ENCODE assay signal across 17 cellular contexts in genomic region chr6:44661631-44662030, GRCh38.
DNase-seq lines count a peak whose midpoint lies in the region; ATAC-seq and TF ChIP-seq lines count a peak whose summit lies in the region.
"Had no signal": no experiment of that assay in that cellular context is flagged by ENCODE, and none has a peak within 500 bp of the region (broad histone marks: within the 10 kb centered on the region; RNA-seq: fewer than 3 reads in every experiment).

No MANE protein-coding gene starts in this region.

- H3K36me3 ChIP-seq in SK-N-SH (replicated peaks in 1 of 2; ENCODE audit: control insufficient read depth in 1 of 2, insufficient read depth in 2 of 2, low read length in 1 of 2) = no peaks in the 10 kb centered on the region
- no peaks in the 10 kb centered on the region for H3K36me3 ChIP-seq in mammary epithelial cell (ENCODE audit: insufficient read depth, low read length)
- H3K36me3 ChIP-seq in mesenchymal stem cell (ENCODE audit: control insufficient read depth in 1 of 2, insufficient read depth in 2 of 2, low read depth in 1 of 2, low read length in 2 of 2) = no peaks in the 10 kb centered on the region
- H3K36me3 ChIP-seq in transverse colon = no peaks in the 10 kb centered on the region

- no peak overlapping the region for H3K9ac ChIP-seq in SK-N-SH
- no peak overlapping the region for H3K9ac ChIP-seq in mammary epithelial cell (ENCODE audit: insufficient read depth, low read length)
- no peak overlapping the region for H3K9ac ChIP-seq in mesenchymal stem cell (ENCODE audit: low read length)

- in situ Hi-C loops in mammary epithelial cell (cut with MboI; ENCODE audit: low sequenced_read_pairs in 2 of 2) (loop anchor here in 1 of 2 donors (25.0 kb wide), 1 partner anchor 1251 kb away; no protein-coding TSS in a partner anchor), transverse colon (cut with MboI; ENCODE audit: low pct_ligation_motif_present in 1 of 4, low pct_unique_long_range_greater_than_20kb in 1 of 4, low sequenced_read_pairs in 3 of 4) (loop anchor here (10.0 to 25.0 kb wide), 4 partner anchors 751 to 1251 kb away; no protein-coding TSS in a partner anchor)

- H3K23ac ChIP-seq in mesenchymal stem cell (ENCODE audit: low read length in 2 of 2) = no peak overlapping the region

- no peak overlapping the region for H3K27ac Mint-ChIP-seq in endothelial cell (ENCODE audit: unreplicated experiment)
- no peak overlapping the region for H3K27ac Mint-ChIP-seq in activated naive CD8-positive, alpha-beta T cell treated with anti-CD3 and anti-CD28 coated beads, Interleukin-2, amount 50 U/mL, for 24 hours
- H3K27ac Mint-ChIP-seq: CD14-positive monocyte had no signal

- no peak overlapping the region for H2BK12ac ChIP-seq in mesenchymal stem cell (ENCODE audit: low read length in 2 of 2)

- H3K4me3 ChIP-seq in SK-N-SH (ENCODE audit: low read depth in 2 of 2, low read length in 1 of 2) (no peak overlapping the region), mammary epithelial cell (replicated peaks in 1 of 3; ENCODE audit: insufficient read depth in 1 of 3, low read depth in 2 of 3, low read length in 3 of 3) (no peak overlapping the region), mesenchymal stem cell (ENCODE audit: insufficient read depth in 1 of 2, low read depth in 1 of 2, low read length in 2 of 2) (no peak overlapping the region), transverse colon (no peak overlapping the region)

- no peak overlapping the region for H2BK15ac ChIP-seq in mesenchymal stem cell (ENCODE audit: low read depth, poor library complexity, severe bottlenecking)

- no peak overlapping the region for H2BK120ac ChIP-seq in mesenchymal stem cell (ENCODE audit: low read depth, low read length)

- H3K4me1 Mint-ChIP-seq in endothelial cell (ENCODE audit: unreplicated experiment) = peaks cover 10% of the 10 kb centered on the region
- peaks cover 7% of the 10 kb centered on the region for H3K4me1 Mint-ChIP-seq in activated naive CD8-positive, alpha-beta T cell treated with anti-CD3 and anti-CD28 coated beads, Interleukin-2, amount 50 U/mL, for 24 hours
- H3K4me1 Mint-ChIP-seq: CD14-positive monocyte had no signal

- no peaks in the 10 kb centered on the region for H3K27me3 ChIP-seq in SK-N-SH (ENCODE audit: insufficient read depth)
- no peaks in the 10 kb centered on the region for H3K27me3 ChIP-seq in mammary epithelial cell (ENCODE audit: insufficient read depth, low read length)
- H3K27me3 ChIP-seq in mesenchymal stem cell (ENCODE audit: control insufficient read depth in 1 of 2, insufficient read depth in 1 of 2, low read length in 2 of 2) = peaks cover 0 to 4% of the 10 kb centered on the region in 2 experiments
- no peaks in the 10 kb centered on the region for H3K27me3 ChIP-seq in transverse colon

- no peak overlapping the region for H3K4ac ChIP-seq in mesenchymal stem cell (ENCODE audit: low read depth in 1 of 2, low read length in 2 of 2)

- no peak for TF ChIP-seq RAD21 in SK-N-SH (IDR thresholded peaks at IDR 0.05; ENCODE audit: low read length)

- no peaks in the 10 kb centered on the region for H3K79me2 ChIP-seq in SK-N-SH (ENCODE audit: insufficient read depth)
- H3K79me2 ChIP-seq in mammary epithelial cell (ENCODE audit: insufficient read depth, low read length) = no peaks in the 10 kb centered on the region

- no peak overlapping the region for H3K4me3 Mint-ChIP-seq in endothelial cell (ENCODE audit: unreplicated experiment)
- H3K4me3 Mint-ChIP-seq in activated naive CD8-positive, alpha-beta T cell treated with anti-CD3 and anti-CD28 coated beads, Interleukin-2, amount 50 U/mL, for 24 hours = no peak overlapping the region
- H3K4me3 Mint-ChIP-seq: CD14-positive monocyte had no signal

- H3K27ac ChIP-seq in SK-N-SH (ENCODE audit: low read depth in 2 of 2, low read length in 1 of 2) (peak overlapping the region; percentile 79 to 84; a peak in 3 of 4 replicates), mammary epithelial cell (ENCODE audit: insufficient read depth, low read depth, low read length) (no peak overlapping the region), mesenchymal stem cell (ENCODE audit: low read length, poor library complexity, severe bottlenecking) (peak overlapping the region; percentile 88), transverse colon (no peak overlapping the region)
- H3K27ac ChIP-seq: 22Rv1 had no signal

- H3K9me2 ChIP-seq in SK-N-SH = no peaks in the 10 kb centered on the region

- CTCF ChIA-PET in SK-N-SH (lab: Yijun Ruan, JAX) (interaction anchor here (2.0 kb wide), 1 partner anchor 186 kb away, joined by 5 read pairs; no protein-coding TSS in a partner anchor), mammary epithelial cell (lab: Charles Lee; ENCODE audit: low non-redundant PET) (interaction anchor here (0.6 kb wide), 1 partner anchor 1693 kb away, joined by 4 read pairs; no protein-coding TSS in a partner anchor)

- no peak overlapping the region for H2AFZ ChIP-seq in SK-N-SH (ENCODE audit: low read depth)
- peak overlapping the region; percentile 62 for H2AFZ ChIP-seq in mammary epithelial cell (ENCODE audit: low read depth, low read length)
- no peak overlapping the region for H2AFZ ChIP-seq in mesenchymal stem cell (ENCODE audit: low read depth, low read length)

- TF ChIP-seq POLR2A in transverse colon (IDR thresholded peaks at IDR 0.05) = no peak

- H4K91ac ChIP-seq in mesenchymal stem cell (ENCODE audit: low read length) = no peak overlapping the region

- TF ChIP-seq CTCF in SK-N-SH (IDR thresholded peaks at IDR 0.05) (no peak), mammary epithelial cell (conservative IDR thresholded peaks at IDR 0.05 in 1 of 2, IDR thresholded peaks at IDR 0.05 in 1 of 2; ENCODE audit: extremely low read depth in 1 of 2, insufficient read depth in 1 of 2, low read depth in 1 of 2, low read length in 2 of 2) (no peak), transverse colon (IDR thresholded peaks at IDR 0.05) (no peak), endothelial cell (IDR thresholded peaks at IDR 0.05; ENCODE audit: unreplicated experiment) (no peak)

- H3K4me2 ChIP-seq in SK-N-SH (peak overlapping the region; percentile 41; the same call in 1 of the 2 replicates), mammary epithelial cell (ENCODE audit: insufficient read depth, low read depth, low read length) (peak overlapping the region; percentile 19), mesenchymal stem cell (ENCODE audit: low read length, poor library complexity, severe bottlenecking) (no peak overlapping the region)

- H3K36me3 Mint-ChIP-seq in endothelial cell (ENCODE audit: low read depth, unreplicated experiment) = no peaks in the 10 kb centered on the region
- no peaks in the 10 kb centered on the region for H3K36me3 Mint-ChIP-seq in activated naive CD8-positive, alpha-beta T cell treated with anti-CD3 and anti-CD28 coated beads, Interleukin-2, amount 50 U/mL, for 24 hours (ENCODE audit: low read depth)
- H3K36me3 Mint-ChIP-seq: CD14-positive monocyte had no signal

- H3F3A ChIP-seq in SK-N-SH (replicated peaks; ENCODE audit: insufficient read depth) = peaks cover 18% of the 10 kb centered on the region

- no peaks in the 10 kb centered on the region for H3K27me3 Mint-ChIP-seq in endothelial cell (ENCODE audit: unreplicated experiment)
- H3K27me3 Mint-ChIP-seq in activated naive CD8-positive, alpha-beta T cell treated with anti-CD3 and anti-CD28 coated beads, Interleukin-2, amount 50 U/mL, for 24 hours = no peaks in the 10 kb centered on the region

- dilution Hi-C loops in mammary epithelial cell (cut with HindIII; ENCODE audit: low sequenced_read_pairs) = no loop called here

- no peak overlapping the region for H3K14ac ChIP-seq in mesenchymal stem cell (ENCODE audit: low read length in 2 of 2)

- H3K79me1 ChIP-seq in mesenchymal stem cell (replicated peaks; ENCODE audit: low read length, poor library complexity, severe bottlenecking) = no peaks in the 10 kb centered on the region

- no peak for ATAC-seq in SK-N-SH treated with all-trans-retinoic acid at 6 μM for 48 hours
- no peak for ATAC-seq in activated naive CD8-positive, alpha-beta T cell treated with anti-CD3 and anti-CD28 coated beads, Interleukin-2, amount 50 U/mL, for 24 hours
- ATAC-seq: HCT116 had no signal

- H3K4me1 ChIP-seq in SK-N-SH (ENCODE audit: control insufficient read depth in 1 of 2, insufficient read depth in 2 of 2, low read depth in 1 of 2, low read length in 1 of 2) = peaks cover 41 to 60% of the 10 kb centered on the region in 2 experiments
- H3K4me1 ChIP-seq in mammary epithelial cell (ENCODE audit: insufficient read depth, low read length) = peaks cover 31% of the 10 kb centered on the region
- peaks cover 45% of the 10 kb centered on the region for H3K4me1 ChIP-seq in mesenchymal stem cell (ENCODE audit: control insufficient read depth, insufficient read depth, low read depth, low read length)
- peaks cover 0 to 7% (median 3%) of the 10 kb centered on the region in 4 donors for H3K4me1 ChIP-seq in transverse colon

- H3K9me3 Mint-ChIP-seq in endothelial cell (ENCODE audit: unreplicated experiment) = no peaks in the 10 kb centered on the region
- H3K9me3 Mint-ChIP-seq in activated naive CD8-positive, alpha-beta T cell treated with anti-CD3 and anti-CD28 coated beads, Interleukin-2, amount 50 U/mL, for 24 hours = peaks cover 4% of the 10 kb centered on the region

- TSS peak; percentile 53 for BruUV-seq in mammary epithelial cell (replicated peaks; lab: Mats Ljungman, UMichigan)

- POLR2A ChIA-PET in SK-N-SH (lab: Yijun Ruan, JAX) = no interaction called here

- no peak overlapping the region for H3K18ac ChIP-seq in mesenchymal stem cell (ENCODE audit: low read depth in 1 of 2, low read length in 2 of 2)

- WGBS in SK-N-SH (ENCODE audit: low lambda C conversion rate) = 56% methylated on average over 4 of the region's 4 CpGs
- WGBS in mammary epithelial cell (ENCODE audit: low coverage, missing lambda C conversion rate) = 42% methylated on average over 4 of the region's 4 CpGs
- WGBS in mesenchymal stem cell = 100% methylated on average over 1 of the region's 4 CpGs
- WGBS in transverse colon (ENCODE audit: low coverage in 1 of 2), 2 donors = 91 to 94% methylated on average over 4 of the region's 4 CpGs

- no peak overlapping the region for H2AK5ac ChIP-seq in mesenchymal stem cell (ENCODE audit: low read length, severe bottlenecking)

- no peak overlapping the region for H4K8ac ChIP-seq in mesenchymal stem cell (ENCODE audit: low read length)

- H4K20me1 ChIP-seq in SK-N-SH (ENCODE audit: insufficient read depth) (no peaks in the 10 kb centered on the region), mammary epithelial cell (ENCODE audit: insufficient read depth, low read length) (no peaks in the 10 kb centered on the region)

- no peak overlapping the region for H2BK5ac ChIP-seq in mesenchymal stem cell (ENCODE audit: low read depth, low read length, poor library complexity, severe bottlenecking)

- TF ChIP-seq EP300 in SK-N-SH (IDR thresholded peaks at IDR 0.05; ENCODE audit: borderline replicate concordance in 1 of 2, low read depth in 1 of 2, low read length in 1 of 2) = no peak
- no peak for TF ChIP-seq EP300 in transverse colon (IDR thresholded peaks at IDR 0.05; ENCODE audit: low read depth)

- intact Hi-C loops in mammary epithelial cell (cut with micrococcal nuclease) (loop anchor here (1.0 to 5.0 kb wide), 2 partner anchors 13 to 416 kb away; no protein-coding TSS in a partner anchor), transverse colon (cut with DNase I; ENCODE audit: low total_unique reads) (no loop called here)

- DNase-seq in SK-N-SH (no peak), mammary epithelial cell (no peak), mesenchymal stem cell (no peak), transverse colon (no peak), endothelial cell (ENCODE audit: low spot score) (no peak), activated gamma-delta T cell (lab: John Stamatoyannopoulos, UW) (no peak)
- DNase-seq in activated naive CD8-positive, alpha-beta T cell treated with anti-CD3 and anti-CD28 coated beads, Interleukin-2, amount 50 U/mL, for 24 hours = no peak
- DNase-seq: NCI-H1105; NCI-H2081 treated with DMSO at 0.1 percent for 48 hours; NCI-H446 treated with DMSO at 0.1 percent for 48 hours; NCI-H69; NK-92 treated with Interleukin-12 subunit alpha and Interleukin-12 subunit beta, amount 100 ng/mL, for 24 hours; SHP77 treated with DMSO at 0.1 percent for 48 hours had no signal

- H3K9me3 ChIP-seq in SK-N-SH = no peaks in the 10 kb centered on the region
- no peaks in the 10 kb centered on the region for H3K9me3 ChIP-seq in mammary epithelial cell (replicated peaks; ENCODE audit: insufficient read depth, low read length)
- H3K9me3 ChIP-seq in mesenchymal stem cell (ENCODE audit: control insufficient read depth, low read length) = no peaks in the 10 kb centered on the region
- H3K9me3 ChIP-seq in transverse colon = no peaks in the 10 kb centered on the region

Comparison
In these comparisons a context has a peak if more than half of its experiments do, and no peak if none do; other contexts are left out.
1. H3K27ac ChIP-seq: peak in SK-N-SH (2 of 2) and mesenchymal stem cell (single experiment); none in mammary epithelial cell (single experiment) and transverse colon (0 of 4).